25 cellular contexts compared by ENCODE assay signal in genomic region chr6:24458134-24458533, GRCh38.
"Had no signal": no experiment of that assay in that cellular context is flagged by ENCODE, and none has a peak within 500 bp of the region (broad histone marks: within the 10 kb centered on the region; RNA-seq: fewer than 3 reads in every experiment).

No MANE protein-coding gene starts in this region.

- H3K4me1 ChIP-seq: body of pancreas, left lung, neural progenitor cell, right atrium auricular region, thyroid gland, upper lobe of right lung had no signal

- H3K4me3 Mint-ChIP-seq: activated naive CD4-positive, alpha-beta T cell treated with anti-CD3 and anti-CD28 coated beads for 36 hours; activated naive CD8-positive, alpha-beta T cell treated with anti-CD3 and anti-CD28 coated beads, Interleukin-2, amount 50 U/mL, for 24 hours; activated T-cell treated with anti-CD3 and anti-CD28 coated beads, Interleukin-2, amount 50 U/mL, for 4 hours; naive thymus-derived CD4-positive, alpha-beta T cell; neural progenitor cell; stimulated activated naive CD8-positive, alpha-beta T cell treated with anti-CD3 and anti-CD28 coated beads, Interleukin-15, Interleukin-2, amounts not matched to agents 100 ng/mL and 50 ng/mL, for 24 hours; T-helper 1 cell treated with Interleukin-12 subunit alpha and Interleukin-12 subunit beta and Interleukin-4 antibody, amounts not matched to agents 30 μg/mL and 1 μg/mL, for 36 hours had no signal

- H3K9ac ChIP-seq: neural progenitor cell had no signal

- H3K4me1 Mint-ChIP-seq: activated naive CD8-positive, alpha-beta T cell treated with anti-CD3 and anti-CD28 coated beads, Interleukin-2, amount 50 U/mL, for 24 hours; naive thymus-derived CD4-positive, alpha-beta T cell; neural progenitor cell had no signal

- DNase-seq: activated CD4-positive, alpha-beta T cell treated with anti-CD3 and anti-CD28 coated beads for 4 hours; activated CD4-positive, alpha-beta T cell treated with anti-CD3 and anti-CD28 coated beads, Interleukin-2, amount 50 U/mL, for 48 hours; activated CD4-positive, CD25-positive, alpha-beta regulatory T cell; activated naive CD4-positive, alpha-beta T cell treated with anti-CD3 and anti-CD28 coated beads for 36 hours; activated naive CD8-positive, alpha-beta T cell treated with anti-CD3 and anti-CD28 coated beads, Interleukin-2, amount 50 U/mL, for 24 hours; activated T-cell treated with anti-CD3 and anti-CD28 coated beads, Interleukin-2, amount 50 U/mL, for 4 hours; anterior cingulate cortex; body of pancreas; caudate nucleus; dermis blood vessel endothelial cell; effector memory CD4-positive, alpha-beta T cell; esophagus squamous epithelium; kidney glomerular epithelial cell; left lung; naive thymus-derived CD4-positive, alpha-beta T cell; stimulated activated CD4-positive, alpha-beta T cell treated with anti-CD3 and anti-CD28 coated beads, Interleukin-12 subunit alpha, Interleukin-12 subunit beta, amount 100 ng/mL, for 4 hours; substantia nigra; thyroid gland; upper lobe of right lung had no signal

- H3K27ac Mint-ChIP-seq: activated naive CD4-positive, alpha-beta T cell treated with anti-CD3 and anti-CD28 coated beads for 36 hours; activated naive CD8-positive, alpha-beta T cell treated with anti-CD3 and anti-CD28 coated beads, Interleukin-2, amount 50 U/mL, for 24 hours; activated T-helper 2 cell treated with anti-CD3 and anti-CD28 coated beads, Interferon-gamma antibody, Interleukin-2, Interleukin-4, amounts not matched to agents 10 μg/mL and 5 μg/mL and 100 μg/mL, durations not matched to agents 14 hours and 24 hours and 36 hours; naive thymus-derived CD4-positive, alpha-beta T cell; neural progenitor cell; stimulated activated naive CD8-positive, alpha-beta T cell treated with anti-CD3 and anti-CD28 coated beads, Interleukin-15, Interleukin-2, amounts not matched to agents 100 ng/mL and 50 ng/mL, for 24 hours; T-helper 1 cell treated with Interleukin-12 subunit alpha and Interleukin-12 subunit beta and Interleukin-4 antibody, amounts not matched to agents 30 μg/mL and 1 μg/mL, for 36 hours had no signal

- H3K27me3 Mint-ChIP-seq: activated naive CD8-positive, alpha-beta T cell treated with anti-CD3 and anti-CD28 coated beads, Interleukin-2, amount 50 U/mL, for 24 hours; stimulated activated naive CD8-positive, alpha-beta T cell treated with anti-CD3 and anti-CD28 coated beads, Interleukin-15, Interleukin-2, amounts not matched to agents 100 ng/mL and 50 ng/mL, for 24 hours had no signal

- H3K4me2 ChIP-seq: neural progenitor cell had no signal

- H3K36me3 ChIP-seq: esophagus squamous epithelium, left lung, neural progenitor cell, right atrium auricular region, thyroid gland, upper lobe of right lung had no signal

- H2AFZ ChIP-seq: neural progenitor cell had no signal

- H3K27me3 ChIP-seq: body of pancreas, esophagus squamous epithelium, left lung, neural progenitor cell, right atrium auricular region, thyroid gland, upper lobe of right lung had no signal

- ATAC-seq: activated naive CD8-positive, alpha-beta T cell treated with anti-CD3 and anti-CD28 coated beads, Interleukin-2, amount 50 U/mL, for 24 hours; activated T-cell treated with anti-CD3 and anti-CD28 coated beads, Interleukin-2, amount 50 U/mL, for 4 hours; body of pancreas; left lung; naive thymus-derived CD4-positive, alpha-beta T cell; upper lobe of right lung had no signal

- H3K4me3 ChIP-seq: body of pancreas, esophagus squamous epithelium, left lung, lung, neural progenitor cell, right atrium auricular region, thyroid gland, upper lobe of right lung had no signal

- H3K9me3 ChIP-seq: body of pancreas, esophagus squamous epithelium, left lung, right atrium auricular region, thyroid gland, upper lobe of right lung had no signal

- H3K27ac ChIP-seq: body of pancreas, left lung, neural progenitor cell, right atrium auricular region, thyroid gland, upper lobe of right lung had no signal
